ENCODE assay signal across 13 cellular contexts in the genomic region with DNA sequence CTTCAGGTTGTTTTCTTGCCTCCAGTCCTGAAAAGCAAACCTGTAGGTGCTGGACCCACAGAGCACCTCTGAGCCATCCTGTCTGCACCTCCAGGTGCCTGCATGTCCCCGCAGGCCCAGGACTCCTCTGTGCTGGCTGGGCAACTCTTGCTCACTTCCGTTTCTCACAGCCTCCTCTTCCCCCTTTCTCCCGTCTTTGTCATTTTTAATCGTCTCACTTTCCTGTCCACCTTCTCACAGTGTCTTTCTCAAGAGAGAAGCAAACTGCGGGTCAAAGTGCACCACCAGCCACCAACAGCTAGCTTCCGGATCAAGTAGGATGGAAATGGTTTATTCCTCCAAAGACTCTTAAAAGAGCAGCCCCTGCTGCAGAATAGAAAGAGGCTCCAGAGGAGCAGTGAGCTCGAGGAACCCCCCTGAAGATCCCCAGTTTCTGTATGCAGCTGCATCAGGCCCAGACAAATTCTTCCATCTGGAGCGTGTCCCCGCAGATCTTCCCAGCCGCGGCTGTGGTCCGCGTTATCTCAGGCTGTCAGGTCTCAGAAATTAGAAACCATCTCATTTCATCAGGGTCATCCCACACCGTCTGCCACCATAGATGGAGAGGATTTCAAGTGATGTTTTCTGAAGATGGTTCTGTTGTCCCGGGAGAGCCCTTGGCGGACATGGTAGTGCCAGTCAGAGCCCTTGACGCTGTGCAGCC.
DNase-seq lines count a peak whose midpoint lies in the region; ATAC-seq, FAIRE-seq and TF ChIP-seq lines count a peak whose summit lies in the region.
"Had no signal": no experiment of that assay in that cellular context is flagged by ENCODE, and none has a peak within 500 bp of the region (broad histone marks: within the 10 kb centered on the region; RNA-seq: fewer than 3 reads in every experiment).

No MANE protein-coding gene starts in this region.

- TF ChIP-seq POLR2A in esophagus muscularis mucosa (IDR thresholded peaks at IDR 0.05; ENCODE audit: low read depth), result no peak

- H3K4me1 Mint-ChIP-seq in type B pancreatic cell (ENCODE audit: unreplicated experiment), result peaks cover 14% of the 10 kb centered on the region
- peaks cover 7% of the 10 kb centered on the region for H3K4me1 Mint-ChIP-seq in CD14-positive monocyte
- H3K4me1 Mint-ChIP-seq: activated CD8-positive, alpha-beta memory T cell treated with anti-CD3 and anti-CD28 coated beads, Interleukin-2, amount 10 ng/mL, durations not matched to agents 7 days and 5 days had no signal

- H3K27ac ChIP-seq in epithelial cell of prostate (peak overlapping the region; percentile 64), esophagus muscularis mucosa (replicated peaks in 1 of 4) (no peak overlapping the region), pancreas (no peak overlapping the region)
- H3K27ac ChIP-seq: dorsolateral prefrontal cortex, neutrophil had no signal

- H3K4me1 ChIP-seq in esophagus muscularis mucosa, result no peaks in the 10 kb centered on the region
- no peaks in the 10 kb centered on the region for H3K4me1 ChIP-seq in pancreas

- FAIRE-seq in pancreas (lab: Jason Lieb, UNC), result no peak

- H3K4me3 ChIP-seq in esophagus muscularis mucosa (no peak overlapping the region), pancreas (no peak overlapping the region)
- H3K4me3 ChIP-seq: dorsolateral prefrontal cortex had no signal

- H3K9me3 Mint-ChIP-seq in type B pancreatic cell (no peaks in the 10 kb centered on the region), CD14-positive monocyte (peaks cover 0 to 7% (median 1%) of the 10 kb centered on the region in 7 donors)

- H3K4me3 Mint-ChIP-seq in type B pancreatic cell (no peak overlapping the region), CD14-positive monocyte (no peak overlapping the region)
- H3K4me3 Mint-ChIP-seq: activated CD8-positive, alpha-beta memory T cell treated with anti-CD3 and anti-CD28 coated beads, Interleukin-2, amount 10 ng/mL, durations not matched to agents 7 days and 5 days; CD4-positive, alpha-beta T cell; stimulated activated naive B cell treated with anti-CD40 and anti-IgM and Interleukin-4, amounts not matched to agents 10 μg/mL and 1 μg/mL and 100 μg/mL, for 72 hours had no signal

- H3K36me3 Mint-ChIP-seq in type B pancreatic cell (no peaks in the 10 kb centered on the region), CD14-positive monocyte (no peaks in the 10 kb centered on the region)
- H3K36me3 Mint-ChIP-seq: activated CD8-positive, alpha-beta memory T cell treated with anti-CD3 and anti-CD28 coated beads, Interleukin-2, amount 10 ng/mL, durations not matched to agents 7 days and 5 days; stimulated activated naive B cell treated with anti-CD40 and anti-IgM and Interleukin-4, amounts not matched to agents 10 μg/mL and 1 μg/mL and 100 μg/mL, for 72 hours had no signal

- TF ChIP-seq CTCF in type B pancreatic cell (conservative IDR thresholded peaks at IDR 0.05), result no peak
- no peak for TF ChIP-seq CTCF in esophagus muscularis mucosa (IDR thresholded peaks at IDR 0.05)
- no peak for TF ChIP-seq CTCF in pancreas (IDR thresholded peaks at IDR 0.05)
- no peak for TF ChIP-seq CTCF in CD14-positive monocyte (IDR thresholded peaks at IDR 0.05)

- WGBS in esophagus muscularis mucosa, result 78% methylated on average over 14 of the region's 17 CpGs
- WGBS in pancreas, 2 donors, result 80 to 88% methylated on average over 17 of the region's 17 CpGs

- no peak for ATAC-seq in pancreas
- ATAC-seq: activated CD8-positive, alpha-beta memory T cell treated with anti-CD3 and anti-CD28 coated beads, Interleukin-2, amount 10 ng/mL, durations not matched to agents 7 days and 5 days had no signal

- DNase-seq in SIG-M5 treated with dmso at 0.1 percent for 504 hours (lab: John Stamatoyannopoulos, UW; ENCODE audit: unreplicated experiment), result peak; percentile 12
- no peak for DNase-seq in SIG-M5 (lab: John Stamatoyannopoulos, UW)
- peak; percentile 90 for DNase-seq in NOMO-1 treated with dmso at 0.1 percent for 144 hours (lab: John Stamatoyannopoulos, UW; ENCODE audit: unreplicated experiment)
- DNase-seq in epithelial cell of prostate (ENCODE audit: low read depth, low spot score), result peak; percentile 75
- DNase-seq in type B pancreatic cell (ENCODE audit: extremely low spot score, unreplicated experiment), result no peak
- DNase-seq in esophagus muscularis mucosa (ENCODE audit: extremely low spot score), result no peak
- no peak for DNase-seq in pancreas
- DNase-seq in CD14-positive monocyte (ENCODE audit: low spot score), result no peak
- DNase-seq: activated CD8-positive, alpha-beta memory T cell treated with anti-CD3 and anti-CD28 coated beads, Interleukin-2, amount 10 ng/mL, durations not matched to agents 7 days and 5 days; CD4-positive, alpha-beta T cell; dorsolateral prefrontal cortex; stimulated activated naive B cell treated with anti-CD40 and anti-IgM and Interleukin-4, amounts not matched to agents 10 μg/mL and 1 μg/mL and 100 μg/mL, for 72 hours had no signal

- H3K27ac Mint-ChIP-seq in type B pancreatic cell (peak overlapping the region; percentile 48), CD14-positive monocyte (no peak overlapping the region)
- H3K27ac Mint-ChIP-seq: activated CD8-positive, alpha-beta memory T cell treated with anti-CD3 and anti-CD28 coated beads, Interleukin-2, amount 10 ng/mL, durations not matched to agents 7 days and 5 days; CD4-positive, alpha-beta T cell had no signal

- no peak for TF ChIP-seq EP300 in esophagus muscularis mucosa (IDR thresholded peaks at IDR 0.05)

- H3K36me3 ChIP-seq in esophagus muscularis mucosa (no peaks in the 10 kb centered on the region), pancreas (no peaks in the 10 kb centered on the region)
- H3K36me3 ChIP-seq: neutrophil had no signal

- H3K27me3 Mint-ChIP-seq in type B pancreatic cell (no peaks in the 10 kb centered on the region), CD14-positive monocyte (ENCODE audit: low read depth in 3 of 3) (peaks cover 0 to 6% (median 3%) of the 10 kb centered on the region in 3 donors)
- H3K27me3 Mint-ChIP-seq: CD4-positive, alpha-beta T cell had no signal

- intact Hi-C loops in esophagus muscularis mucosa (cut with DNase I), result no loop called here
- intact Hi-C loops in pancreas (cut with DNase I), result no loop called here
- intact Hi-C loops in CD14-positive monocyte (cut with micrococcal nuclease), result no loop called here

- H3K9me3 ChIP-seq in esophagus muscularis mucosa, result peaks cover 0 to 7% (median 6%) of the 10 kb centered on the region in 4 donors
- H3K9me3 ChIP-seq in pancreas, result no peaks in the 10 kb centered on the region
- H3K9me3 ChIP-seq: neutrophil had no signal

- H3K27me3 ChIP-seq in esophagus muscularis mucosa (no peaks in the 10 kb centered on the region), pancreas (no peaks in the 10 kb centered on the region)
- H3K27me3 ChIP-seq: neutrophil had no signal

Comparison
In these comparisons a context has a peak if more than half of its experiments do, and no peak if none do; other contexts are left out.
1. DNase-seq: peak in SIG-M5 treated with dmso at 0.1 percent for 504 hours (single experiment), NOMO-1 treated with dmso at 0.1 percent for 144 hours (single experiment) and epithelial cell of prostate (single experiment); none in SIG-M5 (single experiment), type B pancreatic cell (single experiment), esophagus muscularis mucosa (single experiment), pancreas (0 of 6) and CD14-positive monocyte (single experiment).